14 cellular contexts compared by ENCODE assay signal in the genomic region with DNA sequence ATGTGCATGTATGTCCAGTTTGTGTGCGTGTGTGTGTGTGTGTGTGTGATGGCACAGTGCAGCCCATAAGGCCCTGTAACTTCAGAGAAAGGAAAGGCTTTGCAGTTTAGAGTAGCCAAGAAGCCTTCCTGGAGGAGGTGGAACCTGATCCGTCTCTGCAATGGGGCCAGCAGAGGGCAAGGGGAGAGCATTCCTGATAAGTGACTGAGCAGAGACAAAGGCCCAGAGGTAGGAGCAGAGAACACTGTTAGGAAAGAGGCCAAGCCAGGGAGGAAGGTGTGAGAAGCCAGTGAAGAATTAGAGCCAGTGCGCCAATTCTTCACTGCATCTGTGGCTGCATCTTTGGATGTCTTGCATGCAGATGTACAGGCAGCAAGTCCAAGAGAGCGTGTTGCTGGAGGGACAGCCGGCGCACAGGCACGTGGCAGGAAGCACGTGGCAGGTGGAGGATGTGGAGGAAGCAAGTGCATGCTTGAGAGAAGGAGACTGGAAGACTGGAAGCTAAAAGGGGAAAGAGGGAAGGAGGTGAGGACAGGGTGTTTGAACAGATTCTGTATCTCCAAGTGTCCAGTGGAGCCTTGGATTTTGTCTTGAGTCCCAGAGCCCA.
DNase-seq lines count a peak whose midpoint lies in the region; ATAC-seq and TF ChIP-seq lines count a peak whose summit lies in the region.
"Had no signal": no experiment of that assay in that cellular context is flagged by ENCODE, and none has a peak within 500 bp of the region (broad histone marks: within the 10 kb centered on the region; RNA-seq: fewer than 3 reads in every experiment).

No MANE protein-coding gene starts in this region.

- H3K36me3 Mint-ChIP-seq in activated CD8-positive, alpha-beta T cell treated with anti-CD3 and anti-CD28 coated beads for 36 hours (ENCODE audit: low read depth): no peaks in the 10 kb centered on the region

- no peaks in the 10 kb centered on the region for H3K9me3 Mint-ChIP-seq in activated CD8-positive, alpha-beta T cell treated with anti-CD3 and anti-CD28 coated beads for 36 hours

- ATAC-seq in activated CD8-positive, alpha-beta T cell treated with anti-CD3 and anti-CD28 coated beads for 36 hours: no peak
- ATAC-seq in HG02884 (IDR thresholded peaks at IDR 0.05; ENCODE audit: unreplicated experiment) (no peak), GM18867 (IDR thresholded peaks at IDR 0.05; ENCODE audit: unreplicated experiment) (no peak), HG03039 (IDR thresholded peaks at IDR 0.05; ENCODE audit: unreplicated experiment) (no peak)
- ATAC-seq: activated CD4-positive, CD25-positive, alpha-beta regulatory T cell treated with anti-CD3 and anti-CD28 coated beads, Interleukin-2, amount 50 U/mL, for 24 hours; upper lobe of right lung had no signal

- H3K27me3 ChIP-seq in GM23248 (replicated peaks; ENCODE audit: insufficient read depth): no peaks in the 10 kb centered on the region
- H3K27me3 ChIP-seq: upper lobe of right lung had no signal

- H3K27ac ChIP-seq in GM23248: 0 out of 2 replicates have a peak overlapping the region, but pooled peaks have one; percentile 12
- H3K27ac ChIP-seq: coronary artery, prostate gland, upper lobe of right lung had no signal

- POLR2A ChIA-PET in activated CD8-positive, alpha-beta T cell treated with anti-CD3 and anti-CD28 coated beads for 36 hours (lab: Charles Lee): no interaction called here

- H3K36me3 ChIP-seq in GM23248 (ENCODE audit: low read depth): no peaks in the 10 kb centered on the region; the same call in 1 of the 2 replicates
- H3K36me3 ChIP-seq: prostate gland, upper lobe of right lung had no signal

- no peak for TF ChIP-seq CTCF in activated CD8-positive, alpha-beta T cell treated with anti-CD3 and anti-CD28 coated beads for 36 hours (IDR thresholded peaks at IDR 0.05)

- no peak overlapping the region for H2AFZ ChIP-seq in GM23248

- H3K4me1 ChIP-seq in GM23248 (ENCODE audit: insufficient read depth): peaks cover 26% of the 10 kb centered on the region
- H3K4me1 ChIP-seq: prostate gland had no signal

- peaks cover 11% of the 10 kb centered on the region for H3F3A ChIP-seq in GM23248 (ENCODE audit: insufficient read depth)

- no peaks in the 10 kb centered on the region for H3K9me2 ChIP-seq in GM23248 (ENCODE audit: insufficient read depth)

- no peak overlapping the region for H3K4me3 ChIP-seq in GM23248
- H3K4me3 ChIP-seq: coronary artery, prostate gland, upper lobe of right lung had no signal

- peaks cover 4% of the 10 kb centered on the region for H3K4me1 Mint-ChIP-seq in activated CD8-positive, alpha-beta T cell treated with anti-CD3 and anti-CD28 coated beads for 36 hours (ENCODE audit: low read depth)

- CTCF ChIA-PET in activated CD8-positive, alpha-beta T cell treated with anti-CD3 and anti-CD28 coated beads for 36 hours (lab: Charles Lee): no interaction called here

- H3K27ac Mint-ChIP-seq in activated CD8-positive, alpha-beta T cell treated with anti-CD3 and anti-CD28 coated beads for 36 hours: no peak overlapping the region

- H3K27me3 Mint-ChIP-seq in activated CD8-positive, alpha-beta T cell treated with anti-CD3 and anti-CD28 coated beads for 36 hours: no peaks in the 10 kb centered on the region

- H4K20me1 ChIP-seq in GM23248 (ENCODE audit: insufficient read depth): no peaks in the 10 kb centered on the region

- no peak overlapping the region for H3K4me3 Mint-ChIP-seq in activated CD8-positive, alpha-beta T cell treated with anti-CD3 and anti-CD28 coated beads for 36 hours

- no peaks in the 10 kb centered on the region for H3K9me3 ChIP-seq in GM23248 (ENCODE audit: low read depth)
- H3K9me3 ChIP-seq: prostate gland, upper lobe of right lung had no signal

- intact Hi-C loops in activated CD8-positive, alpha-beta T cell treated with anti-CD3 and anti-CD28 coated beads for 36 hours (cut with micrococcal nuclease): no loop called here

- H3K9ac ChIP-seq in GM23248: no peak overlapping the region

- WGBS in GM23248 (ENCODE audit: low coverage in 1 of 2, low lambda C conversion rate in 2 of 2, missing lambda C conversion rate in 2 of 2), 2 experiments: 64 to 70% methylated on average over 8 of the region's 8 CpGs

- H3K4me2 ChIP-seq in GM23248 (ENCODE audit: unreplicated experiment): no peak overlapping the region

- in situ Hi-C loops in GM23248 (cut with MboI): loop anchor here (25.0 kb wide), 1 partner anchor 202 kb away; no protein-coding TSS in a partner anchor

- H3K79me2 ChIP-seq in GM23248 (ENCODE audit: insufficient read depth): peaks cover 52% of the 10 kb centered on the region

- DNase-seq in 8988T: peak; percentile 62
- no peak for DNase-seq in GM23248
- DNase-seq in activated CD8-positive, alpha-beta T cell treated with anti-CD3 and anti-CD28 coated beads for 36 hours: peak; percentile 12
- peak; percentile 82 for DNase-seq in islet precursor cell
- DNase-seq in AG08396 (ENCODE audit: low spot score): no peak
- DNase-seq: DMS53; stimulated activated CD4-positive, alpha-beta T cell treated with anti-CD3 and anti-CD28 coated beads, Interleukin-2, amount 100 ng/mL, for 24 hours; upper lobe of right lung had no signal

Comparison
In these comparisons a context has a peak if more than half of its experiments do, and no peak if none do; other contexts are left out.
1. DNase-seq: peak in 8988T (single experiment), activated CD8-positive, alpha-beta T cell treated with anti-CD3 and anti-CD28 coated beads for 36 hours (single experiment) and islet precursor cell (single experiment); none in GM23248 (single experiment) and AG08396 (single experiment).